ENCODE assay signal across 11 cellular contexts in genomic region chr2:188333751-188334524, GRCh38. TPM values are rescaled to one million over a fixed set of nuclear protein-coding genes. Genes with fewer than 3 reads are reported as not detected.
DNase-seq lines count a peak whose midpoint lies in the region; TF ChIP-seq lines count a peak whose summit lies in the region.
"Had no signal": no experiment of that assay in that cellular context is flagged by ENCODE, and none has a peak within 500 bp of the region (broad histone marks: within the 10 kb centered on the region; RNA-seq: fewer than 3 reads in every experiment).

No MANE protein-coding gene starts in this region.

- peak overlapping the region; percentile 69 for H3K27ac ChIP-seq in left ventricle myocardium inferior (replicated peaks)
- no peak overlapping the region for H3K27ac ChIP-seq in transverse colon
- H3K27ac ChIP-seq: BLaER1 treated with 17β-estradiol and CSF1 and Interleukin-3, amounts not matched to agents 10 nM and 100 nM had no signal

- H3K9me3 ChIP-seq in adipocyte (ENCODE audit: control insufficient read depth, low read length) (no peaks in the 10 kb centered on the region), left ventricle myocardium inferior (replicated peaks) (no peaks in the 10 kb centered on the region), transverse colon (no peaks in the 10 kb centered on the region)
- H3K9me3 ChIP-seq: BLaER1 treated with 17β-estradiol and CSF1 and Interleukin-3, amounts not matched to agents 10 nM and 100 nM had no signal

- no peaks in the 10 kb centered on the region for H3K27me3 ChIP-seq in adipocyte (replicated peaks; ENCODE audit: control insufficient read depth, insufficient read depth, low read length)
- H3K27me3 ChIP-seq in left ventricle myocardium inferior (ENCODE audit: low read depth), result no peaks in the 10 kb centered on the region
- no peaks in the 10 kb centered on the region for H3K27me3 ChIP-seq in transverse colon
- H3K27me3 ChIP-seq: BLaER1 treated with 17β-estradiol and CSF1 and Interleukin-3, amounts not matched to agents 10 nM and 100 nM had no signal

- DNase-seq in D341Med (ENCODE audit: low spot score) (peak; percentile 39), adipocyte (ENCODE audit: low read depth) (no peak), left ventricle myocardium inferior (peak; percentile 26), pons (ENCODE audit: low spot score) (peak; percentile 58), transverse colon (no peak), GM19240 (ENCODE audit: insufficient read length, low spot score) (no peak), GM13977 (ENCODE audit: low spot score) (no peak), T-helper 1 cell (no peak)
- DNase-seq: activated naive CD4-positive, alpha-beta T cell treated with anti-CD3 and anti-CD28 coated beads, Interleukin-2, amount 50 U/mL, for 16 hours; NCI-H1105 treated with DMSO at 0.1 percent for 48 hours had no signal

- H3K36me3 ChIP-seq in adipocyte (ENCODE audit: control insufficient read depth, insufficient read depth, low read length, severe bottlenecking) (no peaks in the 10 kb centered on the region), left ventricle myocardium inferior (no peaks in the 10 kb centered on the region), transverse colon (no peaks in the 10 kb centered on the region)
- H3K36me3 ChIP-seq: BLaER1 treated with 17β-estradiol and CSF1 and Interleukin-3, amounts not matched to agents 10 nM and 100 nM had no signal

- no peak for TF ChIP-seq CTCF in left ventricle myocardium inferior (IDR thresholded peaks at IDR 0.05; ENCODE audit: borderline replicate concordance)
- no peak for TF ChIP-seq CTCF in transverse colon (IDR thresholded peaks at IDR 0.05)
- TF ChIP-seq CTCF in GM13977 (IDR thresholded peaks at IDR 0.05; ENCODE audit: extremely low read depth, insufficient read depth, missing control alignments), result no peak

- 60 to 68% methylated on average over 4 to 5 of the region's 5 CpGs for WGBS in transverse colon (ENCODE audit: low coverage in 1 of 2), 2 donors

- H3K4me3 ChIP-seq in adipocyte (ENCODE audit: low read length), result peak overlapping the region; percentile 16
- H3K4me3 ChIP-seq in left ventricle myocardium inferior, result peak overlapping the region; percentile 31
- H3K4me3 ChIP-seq in transverse colon, result no peak overlapping the region
- H3K4me3 ChIP-seq: BLaER1 treated with 17β-estradiol and CSF1 and Interleukin-3, amounts not matched to agents 10 nM and 100 nM had no signal

- TF ChIP-seq EP300 in transverse colon (IDR thresholded peaks at IDR 0.05; ENCODE audit: low read depth), result no peak

- in situ Hi-C loops in transverse colon (cut with MboI; ENCODE audit: low pct_ligation_motif_present in 1 of 4, low pct_unique_long_range_greater_than_20kb in 1 of 4, low sequenced_read_pairs in 3 of 4), result no loop called here
- in situ Hi-C loops in GM13977 (cut with MboI; ENCODE audit: low pct_unique_long_range_greater_than_20kb, low sequenced_read_pairs, unreplicated experiment), result no loop called here

- no peak for TF ChIP-seq POLR2A in transverse colon (IDR thresholded peaks at IDR 0.05)

- intact Hi-C loops in left ventricle myocardium inferior (cut with micrococcal nuclease) (no loop called here), transverse colon (cut with DNase I; ENCODE audit: low total_unique reads) (no loop called here)

- H3K4me1 ChIP-seq in adipocyte (ENCODE audit: control insufficient read depth, insufficient read depth, low read length), result peaks cover 9% of the 10 kb centered on the region
- H3K4me1 ChIP-seq in left ventricle myocardium inferior, result peaks cover 31% of the 10 kb centered on the region
- no peaks in the 10 kb centered on the region for H3K4me1 ChIP-seq in transverse colon
- H3K4me1 ChIP-seq: BLaER1 treated with 17β-estradiol and CSF1 and Interleukin-3, amounts not matched to agents 10 nM and 100 nM had no signal

- no peak overlapping the region for H3K9ac ChIP-seq in adipocyte (ENCODE audit: low read length)
- H3K9ac ChIP-seq: BLaER1 treated with 17β-estradiol and CSF1 and Interleukin-3, amounts not matched to agents 10 nM and 100 nM had no signal

RNA-seq across cellular contexts. Expression of gene GULP1, which starts 42.3 kb away (rescaled TPM):
- total RNA-seq in left ventricle myocardium inferior (5.7 TPM), transverse colon (10 to 100 TPM in 3 of 4 donors, 1 to 10 TPM in 1; 6.4 to 44.1 (median 25.4) TPM)

Comparison
In these comparisons a context has a peak if more than half of its experiments do, and no peak if none do; other contexts are left out.
1. DNase-seq: peak in D341Med (single experiment), left ventricle myocardium inferior (single experiment) and pons (single experiment); none in adipocyte (single experiment), transverse colon (single experiment), GM19240 (single experiment), GM13977 (single experiment) and T-helper 1 cell (0 of 5).
2. H3K4me3 ChIP-seq: peak in adipocyte (single experiment) and left ventricle myocardium inferior (single experiment); none in transverse colon (0 of 4).